ENCODE assay signal across 8 cellular contexts in the genomic region with DNA sequence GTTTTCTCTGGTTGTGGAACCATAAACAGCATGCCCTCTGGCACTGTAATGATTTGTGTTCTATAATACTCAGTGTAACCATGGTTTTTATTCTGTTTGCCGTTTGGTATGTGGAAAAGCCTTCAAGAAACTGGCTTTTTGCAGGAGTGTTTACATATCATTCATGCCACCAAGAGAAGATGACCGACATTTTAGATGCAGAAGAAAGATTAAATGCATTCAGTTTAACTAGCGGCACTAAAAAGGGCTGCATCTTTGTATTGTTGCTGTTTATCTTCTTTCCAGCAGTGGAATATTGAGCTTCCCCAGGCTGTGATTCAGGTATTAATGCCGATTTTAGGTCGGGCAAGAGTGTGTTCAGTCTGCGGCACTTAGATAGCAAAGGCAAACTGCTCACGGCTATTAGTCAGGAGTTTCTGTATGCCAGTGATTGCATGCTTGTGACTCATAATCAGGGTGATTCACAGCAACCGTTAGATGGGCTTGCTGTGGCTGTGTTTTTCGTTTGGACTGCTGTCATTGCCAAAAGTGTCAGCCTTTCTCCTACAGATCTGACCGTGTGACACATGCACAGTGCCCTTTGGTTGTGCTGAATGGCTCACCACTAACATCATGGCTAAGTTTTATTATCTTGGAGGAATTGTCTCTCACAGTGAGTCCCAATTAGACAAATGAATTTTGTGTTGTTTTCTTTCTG.
A peak's percentile ranks its signal among the peaks of the same experiment; 100 is the strongest.
DNase-seq lines count a peak whose midpoint lies in the region; ATAC-seq and TF ChIP-seq lines count a peak whose summit lies in the region.

No MANE protein-coding gene starts in this region.

- no CpG with 5 or more reads among the region's 10 CpGs for WGBS in mesendoderm (ENCODE audit: extremely low coverage, insufficient coverage, low lambda C conversion rate)
- WGBS in tibial nerve, 2 donors = 42 to 43% methylated on average over 10 of the region's 10 CpGs

- no peak for TF ChIP-seq CTCF in RWPE1 (conservative IDR thresholded peaks at IDR 0.05; ENCODE audit: low read depth)
- no peak for TF ChIP-seq CTCF in tibial nerve (IDR thresholded peaks at IDR 0.05)

- H3K27me3 ChIP-seq in mesendoderm (ENCODE audit: insufficient read depth, low read length, poor library complexity) = no peaks in the 10 kb centered on the region
- H3K27me3 ChIP-seq in tibial nerve = no peaks in the 10 kb centered on the region

- no peak overlapping the region for H4K5ac ChIP-seq in mesendoderm (ENCODE audit: low read length)

- no peak overlapping the region for H3K4ac ChIP-seq in mesendoderm (ENCODE audit: low read depth, low read length)

- TF ChIP-seq POLR2A in tibial nerve (IDR thresholded peaks at IDR 0.05) = no peak

- no peak overlapping the region for H3K4me2 ChIP-seq in mesendoderm (ENCODE audit: low read length)

- POLR2A ChIA-PET in RWPE1 (lab: Yijun Ruan, JAX; ENCODE audit: low non-redundant PET) = no interaction called here

- H2BK5ac ChIP-seq in mesendoderm (ENCODE audit: low read length) = no peak overlapping the region

- H3K4me1 ChIP-seq in mesendoderm (ENCODE audit: control insufficient read depth, low read depth, low read length) = no peaks in the 10 kb centered on the region
- H3K4me1 ChIP-seq in tibial nerve = peaks cover 0 to 23% (median 0%) of the 10 kb centered on the region in 4 donors

- no peak overlapping the region for H3K4me3 ChIP-seq in mesendoderm (ENCODE audit: low read length)
- no peak overlapping the region for H3K4me3 ChIP-seq in tibial nerve

- no peak overlapping the region for H4K8ac ChIP-seq in mesendoderm (ENCODE audit: low read depth, low read length)

- H3K9ac ChIP-seq in mesendoderm (ENCODE audit: low read length) = no peak overlapping the region

- no peaks in the 10 kb centered on the region for H3K79me1 ChIP-seq in mesendoderm (ENCODE audit: low read length)

- peak in 1 of 2 donors; percentile 72 for TF ChIP-seq EP300 in tibial nerve (IDR thresholded peaks at IDR 0.05)

- no peak overlapping the region for H3K27ac ChIP-seq in RWPE1
- H3K27ac ChIP-seq in cingulate gyrus (ENCODE audit: low read depth, low read length) = peak overlapping the region; percentile 1
- no peak overlapping the region for H3K27ac ChIP-seq in mesendoderm (ENCODE audit: low read depth, low read length)
- peak overlapping the region in 3 of 4 donors; percentile 5 to 83 (median 60) for H3K27ac ChIP-seq in tibial nerve

- no peak overlapping the region for H2BK120ac ChIP-seq in mesendoderm (ENCODE audit: low read depth, low read length)

- peak; percentile 93 for DNase-seq in GM04504 (ENCODE audit: low read depth)
- peak; percentile 83 for DNase-seq in RWPE1 (ENCODE audit: low spot score)
- peak; percentile 50 for DNase-seq in mesendoderm
- DNase-seq in tibial nerve (ENCODE audit: low spot score in 2 of 2) = peak in 1 of 2 donors; percentile 34
- DNase-seq in UCSD-AML1 (lab: John Stamatoyannopoulos, UW; ENCODE audit: unreplicated experiment) = no peak
- DNase-seq in ecto neural progenitor cell (ENCODE audit: low spot score) = no peak

- H3K23ac ChIP-seq in mesendoderm (ENCODE audit: low read length) = no peak overlapping the region

- no peak overlapping the region for H3K18ac ChIP-seq in mesendoderm (ENCODE audit: low read length)

- H3K9me3 ChIP-seq in tibial nerve = no peaks in the 10 kb centered on the region

- no peak overlapping the region for H2AK5ac ChIP-seq in mesendoderm (ENCODE audit: low read length)

- H3K79me2 ChIP-seq in mesendoderm (ENCODE audit: control insufficient read depth, insufficient read depth, low read length) = no peaks in the 10 kb centered on the region

- no peak for ATAC-seq in HG02840 (IDR thresholded peaks at IDR 0.05; ENCODE audit: low FRiP score, unreplicated experiment)

- H3K36me3 ChIP-seq in mesendoderm (ENCODE audit: control insufficient read depth, insufficient read depth, low read length) (no peaks in the 10 kb centered on the region), tibial nerve (no peaks in the 10 kb centered on the region)

- H2BK15ac ChIP-seq in mesendoderm (replicated peaks; ENCODE audit: low read depth) = no peak overlapping the region

- CTCF ChIA-PET in RWPE1 (lab: Yijun Ruan, JAX) = no interaction called here

- no peak overlapping the region for H3K56ac ChIP-seq in mesendoderm (ENCODE audit: low read length)

Comparison
In these comparisons a context has a peak if more than half of its experiments do, and no peak if none do; other contexts are left out.
1. DNase-seq: peak in GM04504 (single experiment), RWPE1 (single experiment) and mesendoderm (single experiment); none in UCSD-AML1 (single experiment) and ecto neural progenitor cell (single experiment).
2. H3K27ac ChIP-seq: peak in cingulate gyrus (single experiment) and tibial nerve (3 of 4); none in RWPE1 (single experiment) and mesendoderm (single experiment).